In the genomic region with DNA sequence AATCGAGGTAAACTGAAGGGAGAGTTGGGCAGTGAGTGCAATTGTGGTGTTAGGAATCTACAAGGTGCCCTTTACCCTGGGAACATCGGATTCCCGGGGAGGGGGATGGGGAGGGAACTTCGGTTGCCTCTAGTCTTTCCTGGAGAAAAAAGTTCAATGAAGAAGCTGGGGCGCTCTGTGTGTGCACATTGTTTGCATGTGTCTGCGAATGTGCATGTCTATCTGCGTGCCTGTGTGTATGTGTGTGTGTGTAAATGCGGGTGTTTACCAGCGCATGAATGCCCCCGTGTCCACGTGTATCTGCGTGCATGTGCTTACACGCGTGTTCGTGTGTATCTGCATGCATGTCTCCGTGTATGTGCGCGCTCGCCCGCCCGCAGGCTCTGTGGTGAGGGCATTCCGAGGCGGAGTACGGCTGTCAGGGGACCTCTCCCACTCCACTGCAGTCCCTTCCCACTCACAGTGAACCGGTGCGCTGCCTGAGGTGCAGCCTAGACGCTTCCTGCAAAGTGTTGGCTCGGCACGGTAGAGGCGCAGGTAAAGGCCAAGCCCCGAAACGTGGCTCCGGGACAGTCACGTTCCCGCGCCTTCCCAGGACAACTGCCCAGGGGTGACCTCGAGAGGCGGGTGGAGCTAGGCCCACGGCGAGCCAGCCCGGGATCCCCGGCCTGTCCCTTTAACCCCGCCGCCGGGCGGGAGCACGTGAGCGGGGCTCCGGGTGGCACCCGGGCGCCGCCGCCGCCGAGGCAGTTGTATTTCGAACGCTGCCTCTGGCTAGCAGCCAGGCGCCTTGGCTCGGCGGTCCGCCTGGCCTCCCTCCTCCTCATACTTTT, we compare ENCODE assay signal across 9 cellular contexts. TPM values are rescaled to one million over a fixed set of nuclear protein-coding genes. Genes with fewer than 3 reads are reported as not detected.
DNase-seq lines count a peak whose midpoint lies in the region; ATAC-seq, FAIRE-seq and TF ChIP-seq lines count a peak whose summit lies in the region.
"Had no signal": no experiment of that assay in that cellular context is flagged by ENCODE, and none has a peak within 500 bp of the region (broad histone marks: within the 10 kb centered on the region; RNA-seq: fewer than 3 reads in every experiment).

No MANE protein-coding gene starts in this region.

- 1% methylated on average over 42 to 61 of the region's 61 CpGs for WGBS in small intestine, 3 donors

- no peaks in the 10 kb centered on the region for H3K9me3 ChIP-seq in MM.1S (replicated peaks; ENCODE audit: insufficient read depth, low read length)
- no peaks in the 10 kb centered on the region for H3K9me3 ChIP-seq in iPS-20b (ENCODE audit: insufficient read depth, low read depth, low read length)
- no peaks in the 10 kb centered on the region for H3K9me3 ChIP-seq in small intestine (ENCODE audit: control insufficient read depth, low read depth)

- H3K4me2 ChIP-seq in MM.1S (ENCODE audit: low read depth, low read length) = peak overlapping the region; percentile 92

- DNase-seq in NCI-H2029 (lab: John Stamatoyannopoulos, UW) (peak; percentile 24), NCI-H2029 treated with DMSO at 0.1 percent for 48 hours (lab: John Stamatoyannopoulos, UW) (no peak), MM.1S (peak; percentile 60), astrocyte of the spinal cord (ENCODE audit: low read depth, low spot score) (no peak), small intestine (peak; percentile 77)
- DNase-seq in activated CD4-positive, CD25-positive, alpha-beta regulatory T cell (lab: John Stamatoyannopoulos, UW) = no peak

- H3K27me3 ChIP-seq in MM.1S (replicated peaks; ENCODE audit: insufficient read depth, low read length) (peaks cover 12% of the 10 kb centered on the region), iPS-20b (ENCODE audit: insufficient read depth, low read length) (no peaks in the 10 kb centered on the region), small intestine (ENCODE audit: control insufficient read depth in 2 of 2, insufficient read depth in 2 of 2, low read length in 2 of 2) (peaks cover 0 to 21% of the 10 kb centered on the region in 2 donors)

- in situ Hi-C loops in astrocyte of the spinal cord (cut with HindIII; ENCODE audit: low sequenced_read_pairs) = no loop called here

- FAIRE-seq in small intestine (lab: Jason Lieb, UNC) = no peak

- H4K20me1 ChIP-seq in MM.1S (ENCODE audit: insufficient read depth, low read length) = no peaks in the 10 kb centered on the region

- no peaks in the 10 kb centered on the region for H3F3A ChIP-seq in MM.1S (ENCODE audit: insufficient read depth, low read length)

- no peaks in the 10 kb centered on the region for H3K79me2 ChIP-seq in MM.1S (ENCODE audit: low read length)

- H3K4me1 ChIP-seq in MM.1S (ENCODE audit: low read length) = 0 out of 2 replicates have a peak, but pooled peaks cover 3% of the 10 kb centered on the region
- peaks cover 30% of the 10 kb centered on the region; the same call in 1 of the 2 replicates for H3K4me1 ChIP-seq in iPS-20b (ENCODE audit: insufficient read depth, low read length)
- H3K4me1 ChIP-seq in small intestine (ENCODE audit: control insufficient read depth in 2 of 2, insufficient read depth in 1 of 2, low read depth in 1 of 2, low read length in 1 of 2) = no peaks in the 10 kb centered on the region

- H3K9me2 ChIP-seq in MM.1S (replicated peaks; ENCODE audit: insufficient read depth, low read length) = no peaks in the 10 kb centered on the region

- H3K9ac ChIP-seq in MM.1S (ENCODE audit: low read length) (no peak overlapping the region; the same call in 1 of the 2 replicates), iPS-20b (ENCODE audit: low read depth, low read length) (peak overlapping the region; percentile 89; the same call in 1 of the 2 replicates)

- ATAC-seq in HG03457 (IDR thresholded peaks at IDR 0.05; ENCODE audit: unreplicated experiment) = no peak

- H2AFZ ChIP-seq in MM.1S (ENCODE audit: low read length) = peak overlapping the region; percentile 87

- no peak overlapping the region for H3K27ac ChIP-seq in MM.1S (ENCODE audit: low read length)
- H3K27ac ChIP-seq in iPS-20b (ENCODE audit: low read length) = peak overlapping the region; percentile 13
- H3K27ac ChIP-seq in small intestine (ENCODE audit: low read depth in 1 of 2, low read length in 1 of 2) = peak overlapping the region; percentile 18 to 62

- H3K36me3 ChIP-seq in MM.1S (replicated peaks; ENCODE audit: insufficient read depth, low read length) (no peaks in the 10 kb centered on the region), iPS-20b (ENCODE audit: insufficient read depth, low read depth, low read length) (peaks cover 4% of the 10 kb centered on the region; the same call in 1 of the 2 replicates), small intestine (ENCODE audit: control insufficient read depth in 2 of 2, insufficient read depth in 2 of 2, low read length in 2 of 2) (no peaks in the 10 kb centered on the region)

- peak overlapping the region; percentile 89 for H3K4me3 ChIP-seq in MM.1S (ENCODE audit: low read length)
- H3K4me3 ChIP-seq in astrocyte of the spinal cord (ENCODE audit: low read depth, low read length) = peak overlapping the region; percentile 89
- H3K4me3 ChIP-seq in iPS-20b (ENCODE audit: low read length) = peak overlapping the region; percentile 99
- H3K4me3 ChIP-seq in small intestine (ENCODE audit: low read depth in 1 of 2, low read length in 2 of 2) = peak overlapping the region; percentile 34 to 97

- TF ChIP-seq CTCF in MM.1S (IDR thresholded peaks at IDR 0.05; ENCODE audit: low read length) = no peak
- TF ChIP-seq CTCF in astrocyte of the spinal cord (IDR thresholded peaks at IDR 0.05; ENCODE audit: low read depth, low read length) = no peak

RNA-seq across cellular contexts. Expression of a gene that starts 0.6 kb away (rescaled TPM):
- 1 to 10 TPM in 2 of 3 donors, under 1 TPM in 1; 0.67 to 1.4 (median 1.1) TPM for polyA plus RNA-seq in small intestine
- polyA plus RNA-seq: CD4-positive, CD25-positive, alpha-beta regulatory T cell had no signal

Comparison
In these comparisons a context has a peak if more than half of its experiments do, and no peak if none do; other contexts are left out.
1. DNase-seq: peak in NCI-H2029 (single experiment), MM.1S (single experiment) and small intestine (single experiment); none in NCI-H2029 treated with DMSO at 0.1 percent for 48 hours (single experiment), astrocyte of the spinal cord (single experiment) and activated CD4-positive, CD25-positive, alpha-beta regulatory T cell (0 of 4).
2. Peak in every context shown above with its lines, with median percentiles within 50 percentile points of each other: H3K4me3 ChIP-seq.